7 cellular contexts compared by ENCODE assay signal in the genomic region with DNA sequence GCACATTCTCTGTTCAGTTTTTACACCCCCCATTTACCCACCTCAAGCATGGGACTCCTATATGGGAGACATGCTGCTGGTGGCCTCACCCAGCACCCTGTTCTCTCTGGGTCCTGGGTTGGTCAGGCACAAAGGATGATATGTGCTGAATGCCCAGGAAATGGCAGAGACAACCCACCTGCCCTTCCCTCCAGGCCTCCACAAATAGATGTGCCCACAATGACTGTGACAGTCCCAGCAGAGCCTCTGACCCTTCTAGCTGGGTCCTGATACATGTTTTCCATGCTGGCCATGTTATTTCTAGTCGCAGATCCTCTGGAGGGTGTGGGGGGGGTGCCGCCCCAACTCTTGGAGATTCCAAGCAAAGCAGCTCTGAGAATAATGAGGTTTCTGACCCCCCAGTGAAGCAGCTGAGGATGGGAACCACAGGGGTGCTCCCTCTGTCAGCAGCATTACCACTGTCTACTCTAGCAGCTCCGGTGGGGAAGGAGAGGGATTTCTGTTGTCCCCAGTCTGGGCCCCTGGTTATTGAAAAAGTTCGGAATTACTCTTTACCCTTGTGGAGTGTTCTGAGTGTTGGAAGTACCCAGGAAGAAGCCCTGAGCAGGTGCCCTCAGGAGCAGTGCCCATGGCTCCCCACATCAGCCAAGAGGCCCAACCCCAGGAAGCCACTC. TPM values are rescaled to one million over a fixed set of nuclear protein-coding genes. Genes with fewer than 3 reads are reported as not detected.
A peak's percentile ranks its signal among the peaks of the same experiment; 100 is the strongest.
DNase-seq lines count a peak whose midpoint lies in the region; ATAC-seq and TF ChIP-seq lines count a peak whose summit lies in the region.
"Had no signal": no experiment of that assay in that cellular context is flagged by ENCODE, and none has a peak within 500 bp of the region (broad histone marks: within the 10 kb centered on the region; RNA-seq: fewer than 3 reads in every experiment).

No MANE protein-coding gene starts in this region.

- TF ChIP-seq CTCF in WTC11 (IDR thresholded peaks at IDR 0.05), result no peak

- peaks cover 6 to 66% (median 46%) of the 10 kb centered on the region in 4 donors for H3K4me1 Mint-ChIP-seq in CD4-positive, CD25-positive, alpha-beta regulatory T cell
- H3K4me1 Mint-ChIP-seq in WTC11, result peaks cover 35% of the 10 kb centered on the region

- H3K36me3 Mint-ChIP-seq in CD4-positive, CD25-positive, alpha-beta regulatory T cell, result peaks cover 10% of the 10 kb centered on the region
- peaks cover 35% of the 10 kb centered on the region for H3K36me3 Mint-ChIP-seq in WTC11

- intact Hi-C loops in posterior vena cava (cut with DNase I), result no loop called here

- H3K27me3 Mint-ChIP-seq in CD4-positive, CD25-positive, alpha-beta regulatory T cell, result no peaks in the 10 kb centered on the region
- peaks cover 8% of the 10 kb centered on the region for H3K27me3 Mint-ChIP-seq in WTC11 (ENCODE audit: low read depth)

- no peaks in the 10 kb centered on the region for H3K9me3 ChIP-seq in CD4-positive, CD25-positive, alpha-beta regulatory T cell (ENCODE audit: control insufficient read depth in 2 of 2, low read length in 2 of 2)
- H3K9me3 ChIP-seq in muscle layer of duodenum (ENCODE audit: control insufficient read depth in 1 of 2, low read length in 2 of 2), result no peaks in the 10 kb centered on the region

- no peak overlapping the region for H3K4me3 ChIP-seq in CD4-positive, CD25-positive, alpha-beta regulatory T cell (ENCODE audit: low read depth, low read length)
- H3K4me3 ChIP-seq in muscle layer of duodenum (ENCODE audit: low read depth in 1 of 2, low read length in 2 of 2), result peak overlapping the region; percentile 82 to 86

- H3K9me3 Mint-ChIP-seq in CD4-positive, CD25-positive, alpha-beta regulatory T cell, result no peaks in the 10 kb centered on the region
- no peaks in the 10 kb centered on the region for H3K9me3 Mint-ChIP-seq in WTC11

- no peak for DNase-seq in CD4-positive, CD25-positive, alpha-beta regulatory T cell
- DNase-seq in WTC11 (ENCODE audit: low spot score) (no peak), NCI-H526 treated with DMSO at 0.1 percent for 48 hours (lab: John Stamatoyannopoulos, UW) (no peak), posterior vena cava (ENCODE audit: low spot score) (no peak)
- DNase-seq: NCI-H1694 treated with DMSO at 0.1 percent for 48 hours had no signal

- H3K4me1 ChIP-seq in CD4-positive, CD25-positive, alpha-beta regulatory T cell (ENCODE audit: control insufficient read depth, insufficient read depth, low read length, poor library complexity, severe bottlenecking), result peaks cover 48% of the 10 kb centered on the region
- peaks cover 6 to 27% of the 10 kb centered on the region in 2 donors for H3K4me1 ChIP-seq in muscle layer of duodenum (ENCODE audit: control insufficient read depth in 1 of 2, insufficient read depth in 2 of 2, low read length in 2 of 2)

- H3K4me3 Mint-ChIP-seq in CD4-positive, CD25-positive, alpha-beta regulatory T cell, result peak overlapping the region in 3 of 4 donors; percentile 11 to 94 (median 93)
- peak overlapping the region; percentile 84 for H3K4me3 Mint-ChIP-seq in WTC11

- no peak for ATAC-seq in CD4-positive, CD25-positive, alpha-beta regulatory T cell (ENCODE audit: low read depth in 2 of 2)
- no peak for ATAC-seq in WTC11
- no peak for ATAC-seq in GM18520 (IDR thresholded peaks at IDR 0.05; ENCODE audit: unreplicated experiment)

- peak overlapping the region; percentile 94 for H3K27ac ChIP-seq in CD4-positive, CD25-positive, alpha-beta regulatory T cell (ENCODE audit: insufficient read depth, low read length, poor library complexity, severe bottlenecking)
- H3K27ac ChIP-seq in muscle layer of duodenum (ENCODE audit: low read length), result no peak overlapping the region

- CTCF ChIA-PET in WTC11 (lab: Charles Lee), result interaction anchor here (0.5 to 3.5 kb wide), 5 partner anchors 16 to 500 kb away, joined by 3 to 27 read pairs (median 10); no protein-coding TSS in a partner anchor

- POLR2A ChIA-PET in WTC11 (lab: Charles Lee), result interaction anchor here (0.5 to 2.8 kb wide), 4 partner anchors 19 to 137 kb away, joined by 3 to 11 read pairs (median 4); a partner anchor contains a TSS

- H3K27me3 ChIP-seq in CD4-positive, CD25-positive, alpha-beta regulatory T cell (ENCODE audit: control insufficient read depth, insufficient read depth, low read length), result no peaks in the 10 kb centered on the region
- H3K27me3 ChIP-seq in muscle layer of duodenum (ENCODE audit: low read depth, low read length), result no peaks in the 10 kb centered on the region

- peak overlapping the region; percentile 32 to 95 (median 62) for H3K27ac Mint-ChIP-seq in CD4-positive, CD25-positive, alpha-beta regulatory T cell
- no peak overlapping the region for H3K27ac Mint-ChIP-seq in WTC11

- peaks cover 17% of the 10 kb centered on the region for H3K36me3 ChIP-seq in CD4-positive, CD25-positive, alpha-beta regulatory T cell (ENCODE audit: control insufficient read depth, insufficient read depth, low read length)
- H3K36me3 ChIP-seq in muscle layer of duodenum (ENCODE audit: control insufficient read depth in 1 of 2, insufficient read depth in 2 of 2, low read length in 2 of 2), result peaks cover 31 to 33% of the 10 kb centered on the region in 2 donors

TF ChIP-seq in WTC11, 78 proteins besides CTCF, POLR2A, EP300 and RAD21 (continues in another document):
- TF ChIP-seq ZNF396 (CRISPR knock-in tag; IDR thresholded peaks at IDR 0.05; ENCODE audit: borderline replicate concordance) (no peak), FOXP1 (CRISPR knock-in tag; IDR thresholded peaks at IDR 0.05; ENCODE audit: borderline replicate concordance) (no peak), GRHL2 (CRISPR knock-in tag; IDR thresholded peaks at IDR 0.05; ENCODE audit: insufficient replicate concordance, severe bottlenecking) (no peak), EMX1 (CRISPR knock-in tag; IDR thresholded peaks at IDR 0.05) (peak; percentile 55; the same call in 1 of the 2 replicates), ZNF317 (CRISPR knock-in tag; IDR thresholded peaks at IDR 0.05; ENCODE audit: borderline replicate concordance, low read depth) (no peak)
- TF ChIP-seq, protein P1, sequence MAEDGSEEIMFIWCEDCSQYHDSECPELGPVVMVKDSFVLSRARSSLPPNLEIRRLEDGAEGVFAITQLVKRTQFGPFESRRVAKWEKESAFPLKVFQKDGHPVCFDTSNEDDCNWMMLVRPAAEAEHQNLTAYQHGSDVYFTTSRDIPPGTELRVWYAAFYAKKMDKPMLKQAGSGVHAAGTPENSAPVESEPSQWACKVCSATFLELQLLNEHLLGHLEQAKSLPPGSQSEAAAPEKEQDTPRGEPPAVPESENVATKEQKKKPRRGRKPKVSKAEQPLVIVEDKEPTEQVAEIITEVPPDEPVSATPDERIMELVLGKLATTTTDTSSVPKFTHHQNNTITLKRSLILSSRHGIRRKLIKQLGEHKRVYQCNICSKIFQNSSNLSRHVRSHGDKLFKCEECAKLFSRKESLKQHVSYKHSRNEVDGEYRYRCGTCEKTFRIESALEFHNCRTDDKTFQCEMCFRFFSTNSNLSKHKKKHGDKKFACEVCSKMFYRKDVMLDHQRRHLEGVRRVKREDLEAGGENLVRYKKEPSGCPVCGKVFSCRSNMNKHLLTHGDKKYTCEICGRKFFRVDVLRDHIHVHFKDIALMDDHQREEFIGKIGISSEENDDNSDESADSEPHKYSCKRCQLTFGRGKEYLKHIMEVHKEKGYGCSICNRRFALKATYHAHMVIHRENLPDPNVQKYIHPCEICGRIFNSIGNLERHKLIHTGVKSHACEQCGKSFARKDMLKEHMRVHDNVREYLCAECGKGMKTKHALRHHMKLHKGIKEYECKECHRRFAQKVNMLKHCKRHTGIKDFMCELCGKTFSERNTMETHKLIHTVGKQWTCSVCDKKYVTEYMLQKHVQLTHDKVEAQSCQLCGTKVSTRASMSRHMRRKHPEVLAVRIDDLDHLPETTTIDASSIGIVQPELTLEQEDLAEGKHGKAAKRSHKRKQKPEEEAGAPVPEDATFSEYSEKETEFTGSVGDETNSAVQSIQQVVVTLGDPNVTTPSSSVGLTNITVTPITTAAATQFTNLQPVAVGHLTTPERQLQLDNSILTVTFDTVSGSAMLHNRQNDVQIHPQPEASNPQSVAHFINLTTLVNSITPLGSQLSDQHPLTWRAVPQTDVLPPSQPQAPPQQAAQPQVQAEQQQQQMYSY (CRISPR knock-in tag; IDR thresholded peaks at IDR 0.05), result no peak
- TF ChIP-seq, protein P2, sequence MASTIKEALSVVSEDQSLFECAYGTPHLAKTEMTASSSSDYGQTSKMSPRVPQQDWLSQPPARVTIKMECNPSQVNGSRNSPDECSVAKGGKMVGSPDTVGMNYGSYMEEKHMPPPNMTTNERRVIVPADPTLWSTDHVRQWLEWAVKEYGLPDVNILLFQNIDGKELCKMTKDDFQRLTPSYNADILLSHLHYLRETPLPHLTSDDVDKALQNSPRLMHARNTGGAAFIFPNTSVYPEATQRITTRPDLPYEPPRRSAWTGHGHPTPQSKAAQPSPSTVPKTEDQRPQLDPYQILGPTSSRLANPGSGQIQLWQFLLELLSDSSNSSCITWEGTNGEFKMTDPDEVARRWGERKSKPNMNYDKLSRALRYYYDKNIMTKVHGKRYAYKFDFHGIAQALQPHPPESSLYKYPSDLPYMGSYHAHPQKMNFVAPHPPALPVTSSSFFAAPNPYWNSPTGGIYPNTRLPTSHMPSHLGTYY (CRISPR knock-in tag; IDR thresholded peaks at IDR 0.05), result 0 out of 2 replicates have a peak, but pooled peaks have one; percentile 0

RNA-seq across cellular contexts. Expression of a gene that starts 1.2 kb away (rescaled TPM):
- total RNA-seq in CD4-positive, CD25-positive, alpha-beta regulatory T cell, result 10.3 TPM
- polyA plus RNA-seq in CD4-positive, CD25-positive, alpha-beta regulatory T cell, result 10 to 100 TPM; 12.0 to 15.5 (median 14.1) TPM
- total RNA-seq in WTC11 (2021) (29.0 to 34.4 TPM (median 29.9 TPM) in 3 replicates), posterior vena cava (1 to 10 TPM; 7.5 to 8.3 TPM)

RNA-seq across cellular contexts. Expression of a gene that starts 6.3 kb away (rescaled TPM):
- total RNA-seq in CD4-positive, CD25-positive, alpha-beta regulatory T cell, result 2.7 TPM
- 1 to 10 TPM in 3 of 4 donors, under 1 TPM in 1; 0.68 to 1.8 (median 1.5) TPM for polyA plus RNA-seq in CD4-positive, CD25-positive, alpha-beta regulatory T cell
- total RNA-seq in WTC11 (2021) (4.6 to 5.2 TPM (median 4.8 TPM) in 3 replicates), posterior vena cava (1 to 10 TPM in 1 of 2 donors, under 1 TPM in 1; 0.33 to 1.1 TPM)

RNA-seq across cellular contexts. Expression of a gene that starts 9.7 kb away (rescaled TPM):
- not detected for total RNA-seq in CD4-positive, CD25-positive, alpha-beta regulatory T cell
- under 1 TPM in 1 of 4 donors, not detected in 3; 0.09 TPM for polyA plus RNA-seq in CD4-positive, CD25-positive, alpha-beta regulatory T cell
- not detected in 3 replicates for total RNA-seq in WTC11 (2021)
- not detected for total RNA-seq in posterior vena cava

RNA-seq across cellular contexts. Expression of a gene that starts 19.7 kb away (rescaled TPM):
- 30.9 TPM for total RNA-seq in CD4-positive, CD25-positive, alpha-beta regulatory T cell
- polyA plus RNA-seq in CD4-positive, CD25-positive, alpha-beta regulatory T cell, result 10 to 100 TPM; 22.4 to 30.0 (median 24.0) TPM
- total RNA-seq in WTC11 (2021) (46.3 to 49.8 TPM (median 47.2 TPM) in 3 replicates), posterior vena cava (10 to 100 TPM; 44.8 to 45.3 TPM)

RNA-seq across cellular contexts. Expression of a gene that starts 23.0 kb away (rescaled TPM):
- total RNA-seq in CD4-positive, CD25-positive, alpha-beta regulatory T cell, result 14.2 TPM
- 1 to 10 TPM; 4.6 to 6.2 (median 5.5) TPM for polyA plus RNA-seq in CD4-positive, CD25-positive, alpha-beta regulatory T cell
- total RNA-seq in WTC11 (2021), result 10.3 to 11.9 TPM (median 11.4 TPM) in 3 replicates
- total RNA-seq in posterior vena cava, result 10 to 100 TPM; 12.7 to 15.9 TPM
